In the genomic region with DNA sequence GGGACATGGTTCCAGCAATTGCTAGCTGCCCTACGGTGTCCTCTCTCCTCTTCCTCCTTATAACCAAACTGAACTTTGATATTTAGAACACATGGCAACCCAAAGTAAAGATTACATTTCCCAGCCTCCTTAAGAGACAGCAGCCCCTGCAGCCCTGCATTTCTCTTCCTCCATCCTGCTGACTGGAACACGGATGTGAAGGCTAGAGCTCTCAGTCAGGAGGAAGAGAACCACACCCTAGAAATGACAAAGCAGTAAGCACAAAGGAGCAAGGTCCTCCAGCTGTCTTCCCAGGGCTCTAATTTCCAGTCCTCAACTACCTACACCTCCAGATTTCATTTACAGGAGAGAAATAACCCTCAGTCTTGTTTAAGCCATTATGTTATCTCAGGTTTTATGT, we compare ENCODE assay signal across 9 cellular contexts. TPM values are rescaled to one million over a fixed set of nuclear protein-coding genes. Genes with fewer than 3 reads are reported as not detected.
DNase-seq lines count a peak whose midpoint lies in the region; ATAC-seq and TF ChIP-seq lines count a peak whose summit lies in the region.
"Had no signal": no experiment of that assay in that cellular context is flagged by ENCODE, and none has a peak within 500 bp of the region (broad histone marks: within the 10 kb centered on the region; RNA-seq: fewer than 3 reads in every experiment).

No MANE protein-coding gene starts in this region.

- WGBS in lung, 2 donors, result 39 to 44% methylated on average over 2 of the region's 2 CpGs
- 76 to 78% methylated on average over 2 of the region's 2 CpGs for WGBS in aorta, 2 donors

- peaks cover 46% of the 10 kb centered on the region for H3K36me3 Mint-ChIP-seq in activated naive CD4-positive, alpha-beta T cell treated with anti-CD3 and anti-CD28 coated beads, Interleukin-2, amount 10 ng/mL, durations not matched to agents 7 days and 5 days

- CTCF ChIA-PET in activated naive CD4-positive, alpha-beta T cell treated with anti-CD3 and anti-CD28 coated beads, Interleukin-2, amount 10 ng/mL, durations not matched to agents 7 days and 5 days (lab: Charles Lee), result interaction anchor here (0.6 to 6.7 kb wide), 15 partner anchors 8 to 335 kb away, joined by 3 to 85 read pairs (median 3); partner anchors contain the start of gene DYNC1LI2

- no peaks in the 10 kb centered on the region for H3K9me3 Mint-ChIP-seq in activated naive CD4-positive, alpha-beta T cell treated with anti-CD3 and anti-CD28 coated beads, Interleukin-2, amount 10 ng/mL, durations not matched to agents 7 days and 5 days

- H3K27ac Mint-ChIP-seq in activated naive CD4-positive, alpha-beta T cell treated with anti-CD3 and anti-CD28 coated beads, Interleukin-2, amount 10 ng/mL, durations not matched to agents 7 days and 5 days, result peak overlapping the region; percentile 17

- H3K4me1 Mint-ChIP-seq in activated naive CD4-positive, alpha-beta T cell treated with anti-CD3 and anti-CD28 coated beads, Interleukin-2, amount 10 ng/mL, durations not matched to agents 7 days and 5 days, result peaks cover 23% of the 10 kb centered on the region

- H3K27ac ChIP-seq in coronary artery (peak overlapping the region; percentile 58 to 86), lung (ENCODE audit: low read depth in 1 of 2, low read length in 1 of 2) (peak overlapping the region; percentile 76 to 87), aorta (ENCODE audit: low read depth in 1 of 2, low read length in 2 of 2) (no peak overlapping the region)

- intact Hi-C loops in aorta (cut with DNase I), result no loop called here

- H3K4me1 ChIP-seq in lung (ENCODE audit: control insufficient read depth in 2 of 2, insufficient read depth in 2 of 2, low read length in 2 of 2) (peaks cover 9 to 13% of the 10 kb centered on the region in 2 donors), aorta (ENCODE audit: control insufficient read depth in 1 of 2, insufficient read depth in 2 of 2, low read length in 2 of 2) (peaks cover 0 to 1% of the 10 kb centered on the region in 2 donors)

- TF ChIP-seq CTCF in coronary artery (IDR thresholded peaks at IDR 0.05) (no peak), lung (IDR thresholded peaks at IDR 0.05; ENCODE audit: control extremely low read depth, extremely low read depth) (no peak)

- H3K9me3 ChIP-seq in lung (ENCODE audit: control insufficient read depth in 2 of 2, insufficient read depth in 1 of 2, low read length in 1 of 2) (no peaks in the 10 kb centered on the region), aorta (ENCODE audit: control insufficient read depth, low read length) (no peaks in the 10 kb centered on the region)

- H3K36me3 ChIP-seq in lung (ENCODE audit: control insufficient read depth in 2 of 2, insufficient read depth in 2 of 2, low read length in 2 of 2) (peaks cover 23 to 33% of the 10 kb centered on the region in 2 donors), aorta (ENCODE audit: control insufficient read depth in 1 of 2, insufficient read depth in 2 of 2, low read length in 1 of 2) (peaks cover 2 to 5% of the 10 kb centered on the region in 2 donors)

- DNase-seq in activated naive CD4-positive, alpha-beta T cell treated with anti-CD3 and anti-CD28 coated beads, Interleukin-2, amount 10 ng/mL, durations not matched to agents 7 days and 5 days, result no peak
- no peak for DNase-seq in activated naive CD4-positive, alpha-beta T cell (lab: John Stamatoyannopoulos, UW)
- DNase-seq in coronary artery (ENCODE audit: low spot score) (no peak), lung (ENCODE audit: low spot score) (no peak), aorta (no peak), NAMALWA (ENCODE audit: low spot score) (no peak), NCI-H446 (lab: John Stamatoyannopoulos, UW) (no peak)
- DNase-seq: NCI-H2081 treated with DMSO at 0.1 percent for 48 hours had no signal

- no peak overlapping the region for H3K4me3 Mint-ChIP-seq in activated naive CD4-positive, alpha-beta T cell treated with anti-CD3 and anti-CD28 coated beads, Interleukin-2, amount 10 ng/mL, durations not matched to agents 7 days and 5 days

- no peaks in the 10 kb centered on the region for H3K27me3 Mint-ChIP-seq in activated naive CD4-positive, alpha-beta T cell treated with anti-CD3 and anti-CD28 coated beads, Interleukin-2, amount 10 ng/mL, durations not matched to agents 7 days and 5 days

- H3K4me3 ChIP-seq in coronary artery (peak overlapping the region; percentile 55), lung (no peak overlapping the region), aorta (ENCODE audit: low read length in 2 of 2) (no peak overlapping the region)

- peak; percentile 39 for ATAC-seq in lung (ENCODE audit: insufficient read depth, low FRiP score)
- peak; percentile 51 for ATAC-seq in aorta (ENCODE audit: low FRiP score)
- ATAC-seq in GM19452 (IDR thresholded peaks at IDR 0.05; ENCODE audit: unreplicated experiment), result no peak

- H3K27me3 ChIP-seq in lung (ENCODE audit: control insufficient read depth, insufficient read depth), result no peaks in the 10 kb centered on the region
- H3K27me3 ChIP-seq in aorta (ENCODE audit: control insufficient read depth in 1 of 2, insufficient read depth in 2 of 2, low read length in 1 of 2), result no peaks in the 10 kb centered on the region

RNA-seq across cellular contexts. Expression of gene DYNC1LI2, which starts 10.9 kb away (rescaled TPM):
- 100 to 1,000 TPM; 140 to 147 TPM for total RNA-seq in lung
- 10 to 100 TPM; 40.7 to 48.8 TPM for polyA plus RNA-seq in lung
- 100 to 1,000 TPM; 166 to 169 TPM for total RNA-seq in aorta
- polyA plus RNA-seq in aorta, result 100 to 1,000 TPM in 1 of 2 donors, 10 to 100 TPM in 1; 78.3 to 121 TPM

RNA-seq across cellular contexts. Expression of gene CMTM4, which starts 44.0 kb away (rescaled TPM):
- total RNA-seq in lung (10 to 100 TPM; 38.0 to 78.0 TPM), aorta (10 to 100 TPM; 16.5 to 24.9 TPM)
- polyA plus RNA-seq in lung (10 to 100 TPM; 24.3 to 26.1 TPM), aorta (10 to 100 TPM in 1 of 2 donors, 1 to 10 TPM in 1; 8.9 to 10.4 TPM)

Comparison
In these comparisons a context has a peak if more than half of its experiments do, and no peak if none do; other contexts are left out.
1. H3K27ac ChIP-seq: peak in coronary artery (2 of 2) and lung (2 of 2); none in aorta (0 of 2).